In the genomic region with DNA sequence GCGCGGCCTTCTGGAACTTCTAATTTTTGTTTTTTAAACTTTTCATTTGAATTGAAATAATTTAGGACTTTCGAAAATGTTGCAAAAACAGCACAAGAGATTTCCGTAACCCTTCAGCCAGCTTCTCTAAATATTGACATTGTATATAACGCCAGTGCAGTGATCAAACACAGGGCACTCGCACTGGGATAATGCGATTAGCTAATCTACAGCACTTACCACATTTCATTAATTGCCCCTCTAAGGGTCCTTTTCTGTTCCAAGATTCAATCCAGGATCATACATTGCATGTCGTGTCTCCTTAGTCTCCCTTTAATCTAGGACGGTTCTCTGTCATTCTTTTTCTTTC, we compare ENCODE assay signal across 8 cellular contexts. TPM values are rescaled to one million over a fixed set of nuclear protein-coding genes. Genes with fewer than 3 reads are reported as not detected.
DNase-seq lines count a peak whose midpoint lies in the region; ATAC-seq and TF ChIP-seq lines count a peak whose summit lies in the region.

No MANE protein-coding gene starts in this region.

- H3K9ac ChIP-seq in mammary epithelial cell (ENCODE audit: insufficient read depth, low read length) (no peak overlapping the region), mucosa of stomach (ENCODE audit: low read length) (peak overlapping the region; percentile 81)

- H3K27me3 ChIP-seq in BE2C (peaks cover 15% of the 10 kb centered on the region), mammary epithelial cell (ENCODE audit: insufficient read depth, low read length) (peaks cover 2% of the 10 kb centered on the region), mucosa of stomach (ENCODE audit: control insufficient read depth, insufficient read depth, low read length) (no peaks in the 10 kb centered on the region), foreskin keratinocyte (peaks cover 50% of the 10 kb centered on the region)

- H3K4me1 ChIP-seq in BE2C (no peaks in the 10 kb centered on the region), mammary epithelial cell (ENCODE audit: insufficient read depth, low read length) (peaks cover 7% of the 10 kb centered on the region), mucosa of stomach (ENCODE audit: control insufficient read depth, insufficient read depth, low read length) (peaks cover 18% of the 10 kb centered on the region), foreskin keratinocyte (no peaks in the 10 kb centered on the region)

- intact Hi-C loops in mammary epithelial cell (cut with micrococcal nuclease), result no loop called here

- CTCF ChIA-PET in mammary epithelial cell (lab: Charles Lee; ENCODE audit: low non-redundant PET), result no interaction called here

- H2AFZ ChIP-seq in mammary epithelial cell (ENCODE audit: low read depth, low read length), result peak overlapping the region; percentile 61

- H3K79me2 ChIP-seq in mammary epithelial cell (ENCODE audit: insufficient read depth, low read length), result no peaks in the 10 kb centered on the region

- DNase-seq in BE2C (no peak), mammary epithelial cell (no peak), foreskin keratinocyte (no peak), GM13977 (ENCODE audit: low spot score) (no peak), cortex of kidney (lab: John Stamatoyannopoulos, UW) (no peak)

- dilution Hi-C loops in mammary epithelial cell (cut with HindIII; ENCODE audit: low sequenced_read_pairs), result no loop called here

- peak overlapping the region; percentile 96 for H3K4me2 ChIP-seq in mammary epithelial cell (ENCODE audit: insufficient read depth, low read depth, low read length)

- in situ Hi-C loops in mammary epithelial cell (cut with MboI; ENCODE audit: low sequenced_read_pairs in 2 of 2) (no loop called here), GM13977 (cut with MboI; ENCODE audit: low pct_unique_long_range_greater_than_20kb, low sequenced_read_pairs, unreplicated experiment) (no loop called here)

- H3K9me3 ChIP-seq in BE2C (no peaks in the 10 kb centered on the region), mammary epithelial cell (replicated peaks; ENCODE audit: insufficient read depth, low read length) (no peaks in the 10 kb centered on the region), mucosa of stomach (ENCODE audit: control insufficient read depth, low read length) (no peaks in the 10 kb centered on the region)

- no peak overlapping the region for H3K27ac ChIP-seq in mammary epithelial cell (ENCODE audit: insufficient read depth, low read depth, low read length)
- no peak overlapping the region for H3K27ac ChIP-seq in foreskin keratinocyte

- peak overlapping the region; percentile 54 for H3K4me3 ChIP-seq in BE2C (ENCODE audit: low read depth, low read length)
- H3K4me3 ChIP-seq in mammary epithelial cell (replicated peaks in 1 of 3; ENCODE audit: insufficient read depth in 1 of 3, low read depth in 2 of 3, low read length in 3 of 3), result peak overlapping the region; percentile 46 to 80 (median 68)
- peak overlapping the region; percentile 66 for H3K4me3 ChIP-seq in mucosa of stomach (ENCODE audit: low read length)

- ATAC-seq in HG03354 (IDR thresholded peaks at IDR 0.05; ENCODE audit: poor library complexity, severe bottlenecking, unreplicated experiment) (peak; percentile 14), foreskin keratinocyte (no peak), HG03565 (IDR thresholded peaks at IDR 0.05; ENCODE audit: unreplicated experiment) (no peak)

- no TSS peak for BruUV-seq in mammary epithelial cell (replicated peaks; lab: Mats Ljungman, UMichigan)

- H3K36me3 ChIP-seq in BE2C (no peaks in the 10 kb centered on the region), mammary epithelial cell (ENCODE audit: insufficient read depth, low read length) (no peaks in the 10 kb centered on the region), mucosa of stomach (ENCODE audit: control insufficient read depth, insufficient read depth, low read length) (no peaks in the 10 kb centered on the region)

- no peak for TF ChIP-seq CTCF in BE2C (IDR thresholded peaks at IDR 0.05; ENCODE audit: low read depth, low read length)
- no peak for TF ChIP-seq CTCF in mammary epithelial cell (conservative IDR thresholded peaks at IDR 0.05 in 1 of 2, IDR thresholded peaks at IDR 0.05 in 1 of 2; ENCODE audit: extremely low read depth in 1 of 2, insufficient read depth in 1 of 2, low read depth in 1 of 2, low read length in 2 of 2)
- TF ChIP-seq CTCF in foreskin keratinocyte (conservative IDR thresholded peaks at IDR 0.05), result no peak
- TF ChIP-seq CTCF in GM13977 (IDR thresholded peaks at IDR 0.05; ENCODE audit: extremely low read depth, insufficient read depth, missing control alignments), result no peak

- WGBS in mammary epithelial cell (ENCODE audit: low coverage, missing lambda C conversion rate), result 11% methylated on average over 7 of the region's 9 CpGs

- H4K20me1 ChIP-seq in mammary epithelial cell (ENCODE audit: insufficient read depth, low read length), result no peaks in the 10 kb centered on the region

RNA-seq across cellular contexts. Expression of a gene that starts 0.3 kb away (rescaled TPM):
- polyA plus RNA-seq in BE2C (2012; ENCODE audit: insufficient read depth, insufficient read length, low read depth), result 0.19 TPM
- total RNA-seq in mammary epithelial cell (1 to 10 TPM; 1.6 to 3.0 TPM), foreskin keratinocyte (1.2 and 1.3 TPM in 2 replicates)
- polyA plus RNA-seq in mammary epithelial cell (1.6 TPM), foreskin keratinocyte (0.52 and 0.60 TPM in 2 replicates)
- polyA minus RNA-seq in mammary epithelial cell, result not detected
